Comparison of ENCODE assay signal across 1 cellular context in genomic region chr2:240840435-240841060, GRCh38.
TF ChIP-seq lines count a peak whose summit lies in the region.

No MANE protein-coding gene starts in this region.

TF ChIP-seq in HEK293, 187 proteins besides CTCF, POLR2A, EP300 and RAD21 (continued from another document):
- TF ChIP-seq ZNF274 (IDR thresholded peaks at IDR 0.05; ENCODE audit: low read length) (no peak), ZNF274 (tag by site-specific recombination; IDR thresholded peaks at IDR 0.05; ENCODE audit: borderline replicate concordance) (no peak), ZNF18 (tag by site-specific recombination; IDR thresholded peaks at IDR 0.05) (no peak), ZNF133 (tag by site-specific recombination; IDR thresholded peaks at IDR 0.05) (no peak), ZSCAN30 (tag by site-specific recombination; IDR thresholded peaks at IDR 0.05) (no peak), ZNF660 (tag by site-specific recombination; IDR thresholded peaks at IDR 0.05) (no peak), ZNF654 (tag by site-specific recombination; IDR thresholded peaks at IDR 0.05; ENCODE audit: low read depth) (peak; percentile 52), ZBTB26 (tag by site-specific recombination; optimal IDR thresholded peaks at IDR 0.05) (no peak), ZNF777 (tag by site-specific recombination; IDR thresholded peaks at IDR 0.05; ENCODE audit: borderline replicate concordance) (no peak), ATF2 (tag by site-specific recombination; IDR thresholded peaks at IDR 0.05; ENCODE audit: low read depth) (no peak), REST (tag by site-specific recombination; IDR thresholded peaks at IDR 0.05) (peak; percentile 93), ZNF16 (tag by site-specific recombination; IDR thresholded peaks at IDR 0.05; ENCODE audit: low read depth) (no peak), SALL2 (tag by site-specific recombination; IDR thresholded peaks at IDR 0.05; ENCODE audit: borderline replicate concordance) (no peak), ZBTB48 (tag by site-specific recombination; IDR thresholded peaks at IDR 0.05) (no peak), ZNF521 (tag by site-specific recombination; IDR thresholded peaks at IDR 0.05) (no peak), ZNF510 (tag by site-specific recombination; IDR thresholded peaks at IDR 0.05; ENCODE audit: insufficient replicate concordance) (no peak), ZBTB8A (tag by site-specific recombination; IDR thresholded peaks at IDR 0.05) (no peak), SP2 (tag by site-specific recombination; IDR thresholded peaks at IDR 0.05) (no peak), ZNF585B (tag by site-specific recombination; IDR thresholded peaks at IDR 0.05) (no peak), ZNF549 (tag by site-specific recombination; IDR thresholded peaks at IDR 0.05) (no peak), ZNF169 (tag by site-specific recombination; IDR thresholded peaks at IDR 0.05) (no peak), ZNF248 (tag by site-specific recombination; IDR thresholded peaks at IDR 0.05) (no peak), ZNF621 (tag by site-specific recombination; IDR thresholded peaks at IDR 0.05) (no peak), ZNF843 (tag by site-specific recombination; IDR thresholded peaks at IDR 0.05) (no peak), ZNF239 (tag by site-specific recombination; IDR thresholded peaks at IDR 0.05) (no peak), GLIS1 (tag by site-specific recombination; IDR thresholded peaks at IDR 0.05) (peak; percentile 29; the same call in 1 of the 2 replicates), ZNF138 (tag by site-specific recombination; IDR thresholded peaks at IDR 0.05; ENCODE audit: borderline replicate concordance) (no peak), ZIC2 (tag by site-specific recombination; IDR thresholded peaks at IDR 0.05) (peak; percentile 81)
- TF ChIP-seq, protein P1, sequence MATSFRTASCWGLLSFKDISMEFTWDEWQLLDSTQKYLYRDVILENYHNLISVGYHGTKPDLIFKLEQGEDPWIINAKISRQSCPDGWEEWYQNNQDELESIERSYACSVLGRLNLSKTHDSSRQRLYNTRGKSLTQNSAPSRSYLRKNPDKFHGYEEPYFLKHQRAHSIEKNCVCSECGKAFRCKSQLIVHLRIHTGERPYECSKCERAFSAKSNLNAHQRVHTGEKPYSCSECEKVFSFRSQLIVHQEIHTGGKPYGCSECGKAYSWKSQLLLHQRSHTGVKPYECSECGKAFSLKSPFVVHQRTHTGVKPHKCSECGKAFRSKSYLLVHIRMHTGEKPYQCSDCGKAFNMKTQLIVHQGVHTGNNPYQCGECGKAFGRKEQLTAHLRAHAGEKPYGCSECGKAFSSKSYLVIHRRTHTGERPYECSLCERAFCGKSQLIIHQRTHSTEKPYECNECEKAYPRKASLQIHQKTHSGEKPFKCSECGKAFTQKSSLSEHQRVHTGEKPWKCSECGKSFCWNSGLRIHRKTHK (tag by site-specific recombination; IDR thresholded peaks at IDR 0.05) = no peak
